ENCODE assay signal across 19 cellular contexts in genomic region chr16:58030136-58030840, GRCh38. TPM values are rescaled to one million over a fixed set of nuclear protein-coding genes. Genes with fewer than 3 reads are reported as not detected.
"Had no signal": no experiment of that assay in that cellular context is flagged by ENCODE, and none has a peak within 500 bp of the region (broad histone marks: within the 10 kb centered on the region; RNA-seq: fewer than 3 reads in every experiment).

No MANE protein-coding gene starts in this region.

- H3K4me3 ChIP-seq: esophagus muscularis mucosa, gastroesophageal sphincter, ovary, psoas muscle, vagina had no signal

- H3K36me3 ChIP-seq: esophagus muscularis mucosa, gastroesophageal sphincter, ovary, vagina had no signal

- ATAC-seq: activated T-cell treated with anti-CD3 and anti-CD28 coated beads, Interleukin-2, amount 50 U/mL, for 4 hours; gastroesophageal sphincter; psoas muscle; sciatic nerve; stimulated activated effector memory CD8-positive, alpha-beta T cell treated with anti-CD3 and anti-CD28 coated beads, Interleukin-12 subunit alpha, Interleukin-12 subunit beta, amount 100 ng/mL, for 72 hours had no signal

- H3K27me3 ChIP-seq: esophagus muscularis mucosa, gastroesophageal sphincter, ovary, vagina had no signal

- DNase-seq: activated CD4-positive, alpha-beta T cell treated with anti-CD3 and anti-CD28 coated beads, Interleukin-2, amount 10 ng/mL, durations not matched to agents 7 days and 5 days; activated CD8-positive, alpha-beta memory T cell treated with anti-CD3 and anti-CD28 coated beads, Interleukin-2, amount 50 U/mL, for 4 hours; activated naive CD4-positive, alpha-beta T cell treated with anti-CD3 and anti-CD28 coated beads for 36 hours; activated T-cell treated with anti-CD3 and anti-CD28 coated beads, Interleukin-2, amount 50 U/mL, for 4 hours; effector CD8-positive, alpha-beta T cell; mammary epithelial cell; midbrain; ovary; psoas muscle; stimulated activated CD4-positive, alpha-beta T cell treated with anti-CD3 and anti-CD28 coated beads, Interleukin-4, amount 100 ng/mL, for 24 hours; T-helper 1 cell; T-helper 9 cell had no signal

- H3K9me3 ChIP-seq: esophagus muscularis mucosa, gastroesophageal sphincter, ovary, psoas muscle, vagina had no signal

- H3K27ac ChIP-seq: ovary, vagina had no signal

RNA-seq across cellular contexts. Expression of gene CNGB1, which starts 59.4 kb away (rescaled TPM):
- total RNA-seq: activated CD4-positive, alpha-beta T cell treated with anti-CD3 and anti-CD28 coated beads, Interleukin-2, amount 10 ng/mL, durations not matched to agents 7 days and 5 days; activated naive CD4-positive, alpha-beta T cell treated with anti-CD3 and anti-CD28 coated beads for 36 hours; activated T-cell treated with anti-CD3 and anti-CD28 coated beads, Interleukin-2, amount 50 U/mL, for 4 hours; endothelial cell of umbilical vein; myocyte; psoas muscle; sciatic nerve; vagina had no signal
- polyA plus RNA-seq: endothelial cell of umbilical vein, ovary, psoas muscle had no signal
